12 cellular contexts compared by ENCODE assay signal in genomic region chr7:91949221-91950009, GRCh38. TPM values are rescaled to one million over a fixed set of nuclear protein-coding genes. Genes with fewer than 3 reads are reported as not detected.
A peak's percentile ranks its signal among the peaks of the same experiment; 100 is the strongest.
DNase-seq lines count a peak whose midpoint lies in the region; ATAC-seq, FAIRE-seq and TF ChIP-seq lines count a peak whose summit lies in the region.
"Had no signal": no experiment of that assay in that cellular context is flagged by ENCODE, and none has a peak within 500 bp of the region (broad histone marks: within the 10 kb centered on the region; RNA-seq: fewer than 3 reads in every experiment).

No MANE protein-coding gene starts in this region.

- H3K4me2 ChIP-seq in Loucy (ENCODE audit: low read depth, low read length, poor library complexity, severe bottlenecking) = peak overlapping the region; percentile 45

- peaks cover 33% of the 10 kb centered on the region for H3K4me1 ChIP-seq in Loucy (ENCODE audit: insufficient read depth, low read length, poor library complexity, severe bottlenecking)

- H4K20me1 ChIP-seq in Loucy (ENCODE audit: insufficient read depth, low read length, poor library complexity, severe bottlenecking) = peaks cover 52% of the 10 kb centered on the region

- peaks cover 4% of the 10 kb centered on the region in 3 donors for H3K36me3 Mint-ChIP-seq in immature natural killer cell

- peaks cover 30 to 69% of the 10 kb centered on the region in 2 donors for H3K4me1 Mint-ChIP-seq in immature natural killer cell

- TF ChIP-seq CTCF in Loucy (conservative IDR thresholded peaks at IDR 0.05; ENCODE audit: low read length) = no peak

- peak overlapping the region; percentile 28 for H3K4me3 ChIP-seq in Loucy (ENCODE audit: low read length, poor library complexity, severe bottlenecking)

- intact Hi-C loops in posterior vena cava (cut with DNase I) = no loop called here

- DNase-seq in H54 (ENCODE audit: insufficient read length, low spot score) (no peak), immature natural killer cell (no peak), posterior vena cava (ENCODE audit: low spot score) (no peak), NCI-H524 treated with DMSO at 0.1 percent for 48 hours (lab: John Stamatoyannopoulos, UW) (no peak), 8988T (no peak)
- DNase-seq: left cardiac atrium, NCI-H2029 treated with DMSO at 0.1 percent for 48 hours, retina had no signal

- H3K79me2 ChIP-seq in Loucy (ENCODE audit: insufficient read depth, low read length) = peaks cover 97% of the 10 kb centered on the region

- H3K27me3 Mint-ChIP-seq in immature natural killer cell (ENCODE audit: low read depth in 3 of 3) = peaks cover 0 to 1% (median 0%) of the 10 kb centered on the region in 3 donors

- H3K9me3 Mint-ChIP-seq in immature natural killer cell = no peaks in the 10 kb centered on the region

- peak; percentile 55 for FAIRE-seq in H54 (lab: Jason Lieb, UNC)

- H3K27ac Mint-ChIP-seq in immature natural killer cell = peak overlapping the region in 5 of 6 donors; percentile 23 to 77 (median 61)
- H3K27ac Mint-ChIP-seq: activated T-helper 2 cell treated with anti-CD3 and anti-CD28 coated beads, Interferon-gamma antibody, Interleukin-2, Interleukin-4, amounts not matched to agents 10 μg/mL and 5 μg/mL and 100 μg/mL, durations not matched to agents 14 hours and 24 hours and 36 hours had no signal

- H3K36me3 ChIP-seq in Loucy (ENCODE audit: insufficient read depth, low read length) = no peaks in the 10 kb centered on the region

- ATAC-seq in GM18508 (IDR thresholded peaks at IDR 0.05; ENCODE audit: insufficient read depth, unreplicated experiment) (peak; percentile 63), GM21526 (IDR thresholded peaks at IDR 0.05; ENCODE audit: low FRiP score, unreplicated experiment) (no peak)
- ATAC-seq: left cardiac atrium had no signal

- no peak for TF ChIP-seq POLR2A in H54 (IDR thresholded peaks at IDR 0.05; ENCODE audit: low read depth, low read length)

- H2AFZ ChIP-seq in Loucy (ENCODE audit: low read length) = no peak overlapping the region

- H3K9me2 ChIP-seq in Loucy (replicated peaks; ENCODE audit: low read depth, low read length) = no peaks in the 10 kb centered on the region

- H3F3A ChIP-seq in Loucy (ENCODE audit: low read depth) = peaks cover 4% of the 10 kb centered on the region; the same call in 1 of the 2 replicates

- peak overlapping the region; percentile 31 for H3K9ac ChIP-seq in Loucy (ENCODE audit: low read depth, low read length, poor library complexity, severe bottlenecking)

- no peak overlapping the region for H3K4me3 Mint-ChIP-seq in immature natural killer cell

- no peaks in the 10 kb centered on the region for H3K27me3 ChIP-seq in Loucy (ENCODE audit: insufficient read depth, low read length, poor library complexity, severe bottlenecking)

- peaks cover 5% of the 10 kb centered on the region; the same call in 1 of the 2 replicates for H3K9me3 ChIP-seq in Loucy (ENCODE audit: insufficient read depth, low read depth, low read length)

RNA-seq across cellular contexts. Expression of gene AKAP9, which starts 8.8 kb away (rescaled TPM):
- polyA plus RNA-seq in immature natural killer cell = 10 to 100 TPM in 2 of 3 donors, 1 to 10 TPM in 1; 8.1 to 38.1 (median 10.5) TPM
- total RNA-seq in posterior vena cava = 10 to 100 TPM; 45.1 to 46.9 TPM
